In the genomic region with DNA sequence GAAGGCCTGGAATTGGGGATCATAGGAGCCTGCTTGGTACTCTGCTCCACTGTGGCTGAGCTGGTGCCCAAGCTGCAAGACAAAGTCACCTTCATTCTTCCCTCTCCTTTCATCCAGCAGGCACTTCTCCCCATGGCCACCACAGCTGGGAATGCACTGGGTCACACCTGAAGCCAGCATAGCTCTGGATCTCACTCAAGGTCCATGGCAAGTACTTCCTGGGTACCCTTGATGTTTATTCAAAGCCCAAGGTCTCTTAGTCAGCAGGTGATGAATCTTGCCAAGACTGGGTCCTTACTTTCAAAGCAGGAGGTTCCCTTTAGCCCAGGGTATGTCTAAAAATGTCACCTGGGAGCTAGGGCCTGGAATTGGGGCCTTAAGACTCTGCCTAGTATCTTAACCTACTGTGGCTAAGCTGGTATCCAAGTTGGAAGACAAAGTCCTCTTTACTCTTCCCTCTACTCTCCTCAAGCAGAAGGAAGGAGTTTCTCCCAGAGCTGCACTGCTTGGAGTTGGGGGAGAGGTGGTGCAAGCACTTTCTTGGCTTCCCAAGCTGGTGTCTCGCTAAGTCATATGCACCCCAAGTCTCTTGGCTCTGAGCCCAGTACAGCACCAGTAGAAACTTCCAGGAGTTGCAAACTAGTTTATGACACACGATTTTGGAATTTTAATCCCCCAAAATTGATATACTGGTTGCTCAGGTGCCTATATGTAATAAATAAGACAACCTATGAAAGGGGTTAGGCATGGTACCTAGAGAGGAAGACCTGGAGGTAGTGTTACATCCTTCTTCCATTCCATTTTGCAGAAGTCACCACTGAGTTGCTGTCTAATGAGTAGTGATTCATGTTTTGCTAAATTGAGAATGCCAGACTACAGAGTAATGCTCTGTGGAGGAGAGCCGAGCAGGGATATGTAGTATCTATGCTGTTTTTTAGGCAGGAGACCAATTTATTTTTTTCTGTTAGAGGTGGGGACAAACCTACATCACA, we compare ENCODE assay signal across 23 cellular contexts. TPM values are rescaled to one million over a fixed set of nuclear protein-coding genes. Genes with fewer than 3 reads are reported as not detected.
DNase-seq lines count a peak whose midpoint lies in the region; ATAC-seq, FAIRE-seq and TF ChIP-seq lines count a peak whose summit lies in the region.
"Had no signal": no experiment of that assay in that cellular context is flagged by ENCODE, and none has a peak within 500 bp of the region (broad histone marks: within the 10 kb centered on the region; RNA-seq: fewer than 3 reads in every experiment).

No MANE protein-coding gene starts in this region.

- CTCF ChIA-PET in PC-9 (lab: Charles Lee): no interaction called here
- CTCF ChIA-PET in CD4-positive, alpha-beta memory T cell (lab: Charles Lee; ENCODE audit: partially characterized antibody): no interaction called here

- peaks cover 0 to 2% (median 0%) of the 10 kb centered on the region in 4 donors for H3K4me1 Mint-ChIP-seq in CD4-positive, alpha-beta memory T cell

- 63 to 66% methylated on average over 3 of the region's 3 CpGs for WGBS in pancreas, 2 donors

- POLR2A ChIA-PET in PC-9 (lab: Charles Lee; ENCODE audit: unreplicated experiment): no interaction called here
- POLR2A ChIA-PET in CD4-positive, alpha-beta memory T cell (lab: Charles Lee; ENCODE audit: partially characterized antibody): no interaction called here

- H3K27me3 ChIP-seq in PC-9 (ENCODE audit: insufficient read depth, low read depth) (no peaks in the 10 kb centered on the region), pancreas (no peaks in the 10 kb centered on the region)
- no peaks in the 10 kb centered on the region for H3K27me3 ChIP-seq in CD4-positive, alpha-beta memory T cell (ENCODE audit: insufficient read depth, low read length)
- H3K27me3 ChIP-seq: gastrocnemius medialis, neutrophil, sigmoid colon, upper lobe of left lung had no signal

- no peak for FAIRE-seq in pancreas (lab: Jason Lieb, UNC)
- FAIRE-seq: GM12878, HTR-8/SVneo had no signal

- DNase-seq in GM03348 (ENCODE audit: low spot score): peak; percentile 43
- DNase-seq in PC-9: peak; percentile 15 to 36
- peak; percentile 48 for DNase-seq in epithelial cell of prostate (ENCODE audit: low read depth, low spot score)
- DNase-seq in pancreas: peak in 5 of 6 donors; percentile 15 to 69 (median 32)
- DNase-seq in CD4-positive, alpha-beta memory T cell: no peak
- no peak for DNase-seq in NCI-H187 (lab: John Stamatoyannopoulos, UW)
- DNase-seq in coronary artery (ENCODE audit: low spot score): no peak
- DNase-seq: activated CD8-positive, alpha-beta memory T cell treated with anti-CD3 and anti-CD28 coated beads, Interleukin-2, amount 10 ng/mL, durations not matched to agents 7 days and 5 days; amniotic stem cell; gastrocnemius medialis; H7; NCI-H146; NCI-H82; sigmoid colon; SK-N-SH; stimulated activated CD4-positive, alpha-beta T cell treated with anti-CD3 and anti-CD28 coated beads, Interleukin-1b, Interleukin-23, amount 100 ng/mL, for 48 hours; stimulated activated naive CD8-positive, alpha-beta T cell treated with anti-CD3 and anti-CD28 coated beads, Interleukin-15, Interleukin-2, amounts not matched to agents 100 U/mL and 50 U/mL, for 24 hours; T-helper 9 cell; upper lobe of left lung had no signal

- H3K27me3 Mint-ChIP-seq in CD4-positive, alpha-beta memory T cell: no peaks in the 10 kb centered on the region

- no peak overlapping the region for H3K4me3 Mint-ChIP-seq in CD4-positive, alpha-beta memory T cell
- H3K4me3 Mint-ChIP-seq: activated CD8-positive, alpha-beta memory T cell treated with anti-CD3 and anti-CD28 coated beads, Interleukin-2, amount 10 ng/mL, durations not matched to agents 7 days and 5 days had no signal

- no peaks in the 10 kb centered on the region for H3K9me3 ChIP-seq in PC-9 (ENCODE audit: insufficient read depth, low read depth)
- H3K9me3 ChIP-seq in pancreas: no peaks in the 10 kb centered on the region
- no peaks in the 10 kb centered on the region for H3K9me3 ChIP-seq in CD4-positive, alpha-beta memory T cell (ENCODE audit: control insufficient read depth in 1 of 2, low read length in 2 of 2)
- H3K9me3 ChIP-seq: gastrocnemius medialis, neutrophil, sigmoid colon, SK-N-SH, upper lobe of left lung had no signal

- H3K27ac Mint-ChIP-seq in CD4-positive, alpha-beta memory T cell: no peak overlapping the region
- H3K27ac Mint-ChIP-seq: activated CD8-positive, alpha-beta memory T cell treated with anti-CD3 and anti-CD28 coated beads, Interleukin-2, amount 10 ng/mL, durations not matched to agents 7 days and 5 days had no signal

- intact Hi-C loops in PC-9 (cut with micrococcal nuclease; ENCODE audit: unreplicated experiment) (no loop called here), pancreas (cut with DNase I) (no loop called here)
- intact Hi-C loops in CD4-positive, alpha-beta memory T cell (cut with micrococcal nuclease): no loop called here

- peak overlapping the region; percentile 41; the same call in 1 of the 2 replicates for H2AFZ ChIP-seq in PC-9

- no peaks in the 10 kb centered on the region for H3K79me2 ChIP-seq in PC-9 (ENCODE audit: low read depth)

- TF ChIP-seq CTCF in PC-9 (conservative IDR thresholded peaks at IDR 0.05): no peak
- TF ChIP-seq CTCF in pancreas (IDR thresholded peaks at IDR 0.05): no peak
- TF ChIP-seq CTCF in coronary artery (IDR thresholded peaks at IDR 0.05): no peak

- no peaks in the 10 kb centered on the region for H4K20me1 ChIP-seq in PC-9 (ENCODE audit: insufficient read depth)

- H3K36me3 ChIP-seq in PC-9 (ENCODE audit: low read depth): no peaks in the 10 kb centered on the region
- H3K36me3 ChIP-seq in pancreas: no peaks in the 10 kb centered on the region
- no peaks in the 10 kb centered on the region for H3K36me3 ChIP-seq in CD4-positive, alpha-beta memory T cell (ENCODE audit: insufficient read depth, low read length)
- H3K36me3 ChIP-seq: gastrocnemius medialis, neutrophil, sigmoid colon, upper lobe of left lung had no signal

- no peaks in the 10 kb centered on the region for H3K36me3 Mint-ChIP-seq in CD4-positive, alpha-beta memory T cell

- no peak overlapping the region for H3K4me3 ChIP-seq in PC-9
- H3K4me3 ChIP-seq in pancreas: no peak overlapping the region
- H3K4me3 ChIP-seq in CD4-positive, alpha-beta memory T cell (ENCODE audit: low read length in 2 of 2): no peak overlapping the region
- no peak overlapping the region for H3K4me3 ChIP-seq in coronary artery
- H3K4me3 ChIP-seq: gastrocnemius medialis, GM12878, sigmoid colon, upper lobe of left lung had no signal

- H3K9me2 ChIP-seq in PC-9 (ENCODE audit: insufficient read depth): no peaks in the 10 kb centered on the region
- H3K9me2 ChIP-seq: SK-N-SH had no signal

- ATAC-seq in pancreas (peak; percentile 70 to 85 (median 78)), HG03175 (IDR thresholded peaks at IDR 0.05; ENCODE audit: unreplicated experiment) (no peak)
- ATAC-seq: activated CD8-positive, alpha-beta memory T cell treated with anti-CD3 and anti-CD28 coated beads, Interleukin-2, amount 10 ng/mL, durations not matched to agents 7 days and 5 days; gastrocnemius medialis; GM12878; stimulated activated naive CD8-positive, alpha-beta T cell treated with anti-CD3 and anti-CD28 coated beads, Interleukin-15, Interleukin-2, amounts not matched to agents 100 U/mL and 50 U/mL, for 24 hours had no signal

- H3K27ac ChIP-seq in PC-9 (no peak overlapping the region), epithelial cell of prostate (peak overlapping the region; percentile 44), pancreas (peak overlapping the region in 1 of 4 donors; percentile 42), coronary artery (no peak overlapping the region)
- no peak overlapping the region for H3K27ac ChIP-seq in CD4-positive, alpha-beta memory T cell (ENCODE audit: low read depth, low read length)
- H3K27ac ChIP-seq: gastrocnemius medialis, neutrophil, sigmoid colon, upper lobe of left lung had no signal

- no TSS peak for BruUV-seq in PC-9 (replicated peaks; lab: Mats Ljungman, UMichigan)

- peaks cover 0 to 10% (median 4%) of the 10 kb centered on the region in 8 donors for H3K9me3 Mint-ChIP-seq in CD4-positive, alpha-beta memory T cell

- no peaks in the 10 kb centered on the region for H3K4me1 ChIP-seq in PC-9 (replicated peaks; ENCODE audit: insufficient read depth)
- H3K4me1 ChIP-seq in pancreas: peaks cover 0 to 4% (median 0%) of the 10 kb centered on the region in 3 donors
- H3K4me1 ChIP-seq in CD4-positive, alpha-beta memory T cell (ENCODE audit: insufficient read depth, low read length): no peaks in the 10 kb centered on the region
- H3K4me1 ChIP-seq: gastrocnemius medialis, sigmoid colon, upper lobe of left lung had no signal

- H3K4me2 ChIP-seq in PC-9: no peak overlapping the region
- H3K4me2 ChIP-seq: SK-N-SH had no signal

- no peaks in the 10 kb centered on the region for H3F3A ChIP-seq in PC-9 (ENCODE audit: insufficient read depth, low read depth)

RNA-seq across cellular contexts. Expression of a gene that starts 4.6 kb away (rescaled TPM):
- total RNA-seq in PC-9 (2021): 0.13 and 0.44 TPM in 2 replicates
- 100 to 1,000 TPM; 231 to 400 (median 278) TPM for total RNA-seq in pancreas
- polyA plus RNA-seq in pancreas: 100 to 1,000 TPM in 1 of 2 donors, 10 to 100 TPM in 1; 84.1 to 149 TPM
- 1 to 10 TPM in 1 of 2 experiments, under 1 TPM in 1; 0.78 to 1.3 TPM for total RNA-seq in CD4-positive, alpha-beta memory T cell
- polyA plus RNA-seq in CD4-positive, alpha-beta memory T cell: 1 to 10 TPM in 1 of 2 donors, under 1 TPM in 1; 0.12 to 1.4 TPM
- polyA plus RNA-seq: SK-N-SH had no signal

Comparison
In these comparisons a context has a peak if more than half of its experiments do, and no peak if none do; other contexts are left out.
1. DNase-seq: peak in GM03348 (single experiment), PC-9 (2 of 2), epithelial cell of prostate (single experiment) and pancreas (5 of 6); none in CD4-positive, alpha-beta memory T cell (0 of 5), NCI-H187 (0 of 2) and coronary artery (single experiment).
2. RNA of a gene that starts 4.6 kb away (total RNA-seq): 231 to 400 TPM in pancreas; 0.78 to 1.3 TPM in CD4-positive, alpha-beta memory T cell and 0.13 to 0.44 TPM in PC-9; every median in the first group is over 100 times any median in the second.